ENCODE assay signal across 8 cellular contexts in the genomic region with DNA sequence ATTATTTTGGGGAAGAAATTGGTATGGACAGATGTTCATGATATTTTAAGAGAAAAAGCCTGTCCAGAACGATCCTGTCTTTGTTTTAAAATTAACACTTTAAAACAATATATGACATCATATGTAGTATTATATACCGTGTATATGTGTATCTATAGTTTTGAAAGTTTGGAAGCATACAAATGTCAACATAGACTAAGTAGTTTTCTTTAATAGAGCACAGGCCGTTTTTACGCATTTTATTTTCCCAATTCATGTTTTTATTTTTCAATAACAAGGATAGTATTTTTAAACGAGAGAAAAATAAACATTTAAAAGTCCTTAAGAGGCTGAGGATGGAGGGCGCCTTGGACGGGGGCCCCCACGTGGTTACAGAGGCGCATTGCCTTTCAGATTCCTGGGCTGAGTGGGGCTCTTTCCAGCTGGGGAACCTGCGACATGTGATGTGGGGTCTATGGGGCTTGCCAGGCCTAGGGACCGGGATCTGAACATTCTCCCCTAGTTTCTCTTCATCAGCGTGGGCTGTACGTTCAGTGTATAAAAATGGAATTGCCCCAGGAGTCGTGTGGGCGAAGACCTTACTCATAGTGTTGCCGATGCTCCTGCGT.
DNase-seq lines count a peak whose midpoint lies in the region; ATAC-seq and TF ChIP-seq lines count a peak whose summit lies in the region.

No MANE protein-coding gene starts in this region.

- TF ChIP-seq POLR2A in erythroblast (IDR thresholded peaks at IDR 0.05; ENCODE audit: low read length): no peak

- H3K4me3 Mint-ChIP-seq in stimulated activated effector memory CD8-positive, alpha-beta T cell treated with anti-CD3 and anti-CD28 coated beads, Interleukin-12 subunit alpha, Interleukin-12 subunit beta, amount 100 ng/mL, for 72 hours: peak overlapping the region; percentile 98

- 0 out of 2 replicates have a peak, but pooled peaks cover 2% of the 10 kb centered on the region for H3K27me3 ChIP-seq in BJ (ENCODE audit: control insufficient read depth, insufficient read depth, low read length)

- H3K36me3 Mint-ChIP-seq in stimulated activated effector memory CD8-positive, alpha-beta T cell treated with anti-CD3 and anti-CD28 coated beads, Interleukin-12 subunit alpha, Interleukin-12 subunit beta, amount 100 ng/mL, for 72 hours: peaks cover 20% of the 10 kb centered on the region

- H3K36me3 ChIP-seq in BJ (ENCODE audit: control insufficient read depth, insufficient read depth, low read length): peaks cover 7% of the 10 kb centered on the region

- ATAC-seq in GM19395 (IDR thresholded peaks at IDR 0.05; ENCODE audit: unreplicated experiment): peak; percentile 41
- no peak for ATAC-seq in stimulated activated effector memory CD8-positive, alpha-beta T cell treated with anti-CD3 and anti-CD28 coated beads, Interleukin-12 subunit alpha, Interleukin-12 subunit beta, amount 100 ng/mL, for 72 hours
- no peak for ATAC-seq in HG02840 (IDR thresholded peaks at IDR 0.05; ENCODE audit: low FRiP score, unreplicated experiment)

- peak overlapping the region; percentile 1; the same call in 1 of the 2 replicates for H3K4me3 ChIP-seq in BJ (ENCODE audit: low read depth, low read length)

- peak; percentile 68 for TF ChIP-seq CTCF in BJ (IDR thresholded peaks at IDR 0.05; ENCODE audit: insufficient read depth, low read depth, low read length)

- no peaks in the 10 kb centered on the region for H3K9me3 Mint-ChIP-seq in stimulated activated effector memory CD8-positive, alpha-beta T cell treated with anti-CD3 and anti-CD28 coated beads, Interleukin-12 subunit alpha, Interleukin-12 subunit beta, amount 100 ng/mL, for 72 hours

- peak overlapping the region; percentile 93 for H3K27ac Mint-ChIP-seq in stimulated activated effector memory CD8-positive, alpha-beta T cell treated with anti-CD3 and anti-CD28 coated beads, Interleukin-12 subunit alpha, Interleukin-12 subunit beta, amount 100 ng/mL, for 72 hours

- H3K4me1 Mint-ChIP-seq in stimulated activated effector memory CD8-positive, alpha-beta T cell treated with anti-CD3 and anti-CD28 coated beads, Interleukin-12 subunit alpha, Interleukin-12 subunit beta, amount 100 ng/mL, for 72 hours: peaks cover 43% of the 10 kb centered on the region

- CTCF ChIA-PET in BJ (lab: Yijun Ruan, JAX): interaction anchor here (0.7 to 3.1 kb wide), 31 partner anchors 11 to 478 kb away, joined by 3 to 15 read pairs (median 4); a partner anchor contains a TSS

- DNase-seq in BJ (ENCODE audit: low read depth) (no peak), NCI-H774 (lab: John Stamatoyannopoulos, UW) (peak; percentile 13), erythroblast (lab: John Stamatoyannopoulos, UW) (peak; percentile 74 to 83), mucosa of gallbladder (ENCODE audit: low spot score) (peak; percentile 41)
- peak; percentile 80 for DNase-seq in activated CD8-positive, alpha-beta memory T cell treated with anti-CD3 and anti-CD28 coated beads, Interleukin-2, amount 50 U/mL, for 48 hours
- peak; percentile 42 to 73 for DNase-seq in stimulated activated effector memory CD8-positive, alpha-beta T cell treated with anti-CD3 and anti-CD28 coated beads, Interleukin-12 subunit alpha, Interleukin-12 subunit beta, amount 100 ng/mL, for 72 hours (ENCODE audit: low spot score in 2 of 2)

- POLR2A ChIA-PET in BJ (lab: Charles Lee): interaction anchor here (0.6 to 1.0 kb wide), 2 partner anchors 91 to 130 kb away, joined by 3 read pairs; no protein-coding TSS in a partner anchor
